In the genomic region with DNA sequence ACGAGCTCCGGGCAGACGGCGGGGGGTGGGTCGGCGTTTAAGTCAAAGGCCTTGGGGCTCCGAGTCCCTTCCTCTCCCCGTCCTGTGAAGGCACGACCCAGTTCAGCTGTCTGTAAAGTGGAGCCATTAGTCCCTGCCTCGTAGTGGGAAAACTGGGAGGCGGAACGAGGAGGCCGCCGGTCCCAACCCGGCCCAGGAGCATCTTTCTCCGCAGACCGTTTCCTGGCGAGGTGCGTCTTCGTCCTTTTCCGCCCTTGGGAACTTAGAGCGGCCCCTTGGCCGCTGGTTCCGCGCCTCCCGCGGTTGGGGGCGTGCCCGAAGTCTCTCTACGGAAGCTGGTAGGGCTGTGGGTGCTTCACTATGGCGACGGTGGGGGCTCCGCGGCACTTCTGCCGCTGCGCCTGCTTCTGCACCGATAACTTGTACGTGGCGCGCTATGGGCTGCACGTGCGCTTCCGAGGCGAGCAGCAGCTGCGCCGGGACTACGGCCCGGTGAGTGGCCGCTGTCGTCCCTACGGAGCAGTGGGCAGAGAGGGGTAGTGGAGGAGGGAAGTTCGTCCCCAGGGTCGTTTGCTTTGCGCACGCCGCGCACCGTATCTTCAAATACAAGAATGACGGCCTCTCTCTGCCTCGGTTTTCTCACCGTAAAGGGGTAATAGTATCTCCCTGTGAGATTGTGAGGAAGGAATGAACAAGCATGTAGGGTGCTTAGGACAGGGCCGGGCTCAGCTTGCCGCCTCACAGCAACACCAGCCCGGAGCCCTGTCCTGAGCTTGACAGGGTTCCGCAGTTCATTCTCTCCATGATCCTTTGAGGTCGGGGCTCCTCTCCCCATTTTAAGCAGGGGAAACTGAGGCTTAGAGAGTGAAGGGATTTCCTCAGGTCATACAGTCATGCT, we compare ENCODE assay signal across 8 cellular contexts. TPM values are rescaled to one million over a fixed set of nuclear protein-coding genes. Genes with fewer than 3 reads are reported as not detected.
DNase-seq lines count a peak whose midpoint lies in the region; ATAC-seq, FAIRE-seq and TF ChIP-seq lines count a peak whose summit lies in the region.

TSS of gene OGFOD2 (plus strand) at position 353 of the 898 bp plus-strand sequence. CDS start at position 361, 8 bp downstream.

- H3K9me3 Mint-ChIP-seq in T-helper 2 cell treated with Interferon-gamma antibody and Interleukin-4, amounts not matched to agents 5 μg/mL and 100 μg/mL, for 36 hours, result no peaks in the 10 kb centered on the region

- H3K27ac Mint-ChIP-seq in T-helper 2 cell treated with Interferon-gamma antibody and Interleukin-4, amounts not matched to agents 5 μg/mL and 100 μg/mL, for 36 hours, result peak within 1 kb of the TSS; percentile 99

- peaks cover 22% of the 10 kb centered on the region for H3K4me1 Mint-ChIP-seq in T-helper 2 cell treated with Interferon-gamma antibody and Interleukin-4, amounts not matched to agents 5 μg/mL and 100 μg/mL, for 36 hours (ENCODE audit: low read depth)

- H3K4me1 ChIP-seq in ascending aorta, result peaks cover 8 to 35% of the 10 kb centered on the region in 2 donors

- intact Hi-C loops in ascending aorta (cut with DNase I), result loop anchor here (1.0 to 10.0 kb wide), 2 partner anchors 9 to 710 kb away; partner anchors contain the start of genes ABCB9 and VPS33A

- DNase-seq in GM18507 (ENCODE audit: extremely low spot score, insufficient read length, low read depth), result peak; percentile 86
- peak; percentile 84 to 94 for DNase-seq in NCI-H1930 (lab: John Stamatoyannopoulos, UW)
- DNase-seq in T-helper 2 cell treated with Interferon-gamma antibody and Interleukin-4, amounts not matched to agents 5 μg/mL and 100 μg/mL, for 36 hours (ENCODE audit: low spot score), result peak; percentile 93
- DNase-seq in ascending aorta (ENCODE audit: low spot score in 2 of 2), result peak; percentile 62 to 96
- DNase-seq in hepatic stellate cell (ENCODE audit: low spot score), result peak; percentile 95
- DNase-seq in renal cortical epithelial cell (ENCODE audit: low read depth), result peak; percentile 72
- no peak for DNase-seq in cortex of kidney (lab: John Stamatoyannopoulos, UW)

- no peak for FAIRE-seq in GM18507 (lab: Jason Lieb, UNC)

- H3K4me3 ChIP-seq in ascending aorta, result peak within 1 kb of the TSS; percentile 86 to 96

- peak within 1 kb of the TSS; percentile 98 for H3K4me3 Mint-ChIP-seq in T-helper 2 cell treated with Interferon-gamma antibody and Interleukin-4, amounts not matched to agents 5 μg/mL and 100 μg/mL, for 36 hours

- no peaks in the 10 kb centered on the region for H3K36me3 ChIP-seq in ascending aorta

- no peaks in the 10 kb centered on the region for H3K27me3 Mint-ChIP-seq in T-helper 2 cell treated with Interferon-gamma antibody and Interleukin-4, amounts not matched to agents 5 μg/mL and 100 μg/mL, for 36 hours (ENCODE audit: low read depth)

- no peaks in the 10 kb centered on the region for H3K27me3 ChIP-seq in ascending aorta

- H3K9me3 ChIP-seq in ascending aorta, result no peaks in the 10 kb centered on the region

- TF ChIP-seq CTCF in ascending aorta (IDR thresholded peaks at IDR 0.05), result no peak

- ATAC-seq in HG02973 (IDR thresholded peaks at IDR 0.05; ENCODE audit: unreplicated experiment), result peak; percentile 59

- no peaks in the 10 kb centered on the region for H3K36me3 Mint-ChIP-seq in T-helper 2 cell treated with Interferon-gamma antibody and Interleukin-4, amounts not matched to agents 5 μg/mL and 100 μg/mL, for 36 hours (ENCODE audit: low read depth)

- H3K27ac ChIP-seq in ascending aorta, result peak within 1 kb of the TSS; percentile 94 to 99

RNA-seq across cellular contexts. Expression of gene OGFOD2, which starts in this region (rescaled TPM):
- total RNA-seq in ascending aorta (19.6 TPM), renal cortical epithelial cell (9.9 and 12.7 TPM in 2 replicates)
